21 cellular contexts compared by ENCODE assay signal in the genomic region with DNA sequence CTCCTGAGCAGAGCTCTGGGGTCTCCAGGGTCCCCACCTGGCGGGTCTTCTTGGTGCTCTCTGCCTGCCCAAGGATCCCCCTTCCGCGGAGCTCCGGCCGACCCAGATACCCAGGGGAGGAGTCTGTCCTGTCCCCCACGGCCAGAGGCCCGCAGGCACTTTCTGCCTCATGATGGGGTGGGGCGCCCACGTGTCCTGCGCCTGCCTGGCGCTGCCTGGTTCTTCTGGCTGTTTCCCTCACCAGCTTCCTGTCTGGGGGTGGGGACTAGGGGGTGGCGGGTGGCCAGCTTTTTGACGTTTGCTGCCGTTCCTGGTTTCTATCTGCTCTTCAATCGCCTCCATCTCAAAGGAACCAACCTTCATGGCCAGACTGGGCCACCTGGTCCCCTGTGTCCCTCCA.
"Had no signal": no experiment of that assay in that cellular context is flagged by ENCODE, and none has a peak within 500 bp of the region (broad histone marks: within the 10 kb centered on the region; RNA-seq: fewer than 3 reads in every experiment).

No MANE protein-coding gene starts in this region.

- H3K27ac ChIP-seq: HL-60, KMS-11, RWPE1 had no signal

- DNase-seq: Kasumi-1, MM.1S, MV-4-11, NCI-H1048, NCI-H1105, NCI-H1417, NCI-H1436 treated with DMSO at 0.1 percent for 48 hours, NCI-H1694, NCI-H187 treated with DMSO at 0.1 percent for 48 hours, NCI-H2029 treated with DMSO at 0.1 percent for 48 hours, NCI-H2171 treated with DMSO at 0.1 percent for 48 hours, NCI-H345, NCI-H446 treated with DMSO at 0.1 percent for 48 hours, NCI-H510A treated with DMSO at 0.1 percent for 48 hours, NCI-H69, NCI-H774, SHP77 had no signal

- H3K4me3 ChIP-seq: K562 had no signal

- H3K4me2 ChIP-seq: KMS-11 had no signal

- ATAC-seq: K562 had no signal

- H3K9ac ChIP-seq: KMS-11 had no signal
